In genomic region chr2:227722821-227723220, GRCh38 we compare ENCODE assay signal across 5 cellular contexts. TPM values are rescaled to one million over a fixed set of nuclear protein-coding genes. Genes with fewer than 3 reads are reported as not detected.
"Had no signal": no experiment of that assay in that cellular context is flagged by ENCODE, and none has a peak within 500 bp of the region (broad histone marks: within the 10 kb centered on the region; RNA-seq: fewer than 3 reads in every experiment).

No MANE protein-coding gene starts in this region.

RNA-seq across cellular contexts. Expression of gene SCYGR6, which starts 1.7 kb away (rescaled TPM):
- total RNA-seq: GM23338, H1, H9, HT-29 had no signal
- polyA plus RNA-seq: GM23338, H1, IgD-negative memory B cell had no signal

RNA-seq across cellular contexts. Expression of gene SLC19A3, which starts 5.0 kb away (rescaled TPM):
- total RNA-seq: HT-29 had no signal
- polyA plus RNA-seq: IgD-negative memory B cell had no signal

RNA-seq across cellular contexts. Expression of gene SCYGR7, which starts 5.3 kb away (rescaled TPM):
- total RNA-seq: GM23338, H1, H9, HT-29 had no signal
- polyA plus RNA-seq: GM23338, H1, IgD-negative memory B cell had no signal

RNA-seq across cellular contexts. Expression of gene SCYGR8, which starts 22.9 kb away (rescaled TPM):
- total RNA-seq: GM23338, H1, H9, HT-29 had no signal
- polyA plus RNA-seq: GM23338, H1, IgD-negative memory B cell had no signal

RNA-seq across cellular contexts. Expression of gene SCYGR5, which starts 56.2 kb away (rescaled TPM):
- total RNA-seq: GM23338, H1, H9, HT-29 had no signal
- polyA plus RNA-seq: GM23338, H1, IgD-negative memory B cell had no signal
